8 cellular contexts compared by ENCODE assay signal in the genomic region with DNA sequence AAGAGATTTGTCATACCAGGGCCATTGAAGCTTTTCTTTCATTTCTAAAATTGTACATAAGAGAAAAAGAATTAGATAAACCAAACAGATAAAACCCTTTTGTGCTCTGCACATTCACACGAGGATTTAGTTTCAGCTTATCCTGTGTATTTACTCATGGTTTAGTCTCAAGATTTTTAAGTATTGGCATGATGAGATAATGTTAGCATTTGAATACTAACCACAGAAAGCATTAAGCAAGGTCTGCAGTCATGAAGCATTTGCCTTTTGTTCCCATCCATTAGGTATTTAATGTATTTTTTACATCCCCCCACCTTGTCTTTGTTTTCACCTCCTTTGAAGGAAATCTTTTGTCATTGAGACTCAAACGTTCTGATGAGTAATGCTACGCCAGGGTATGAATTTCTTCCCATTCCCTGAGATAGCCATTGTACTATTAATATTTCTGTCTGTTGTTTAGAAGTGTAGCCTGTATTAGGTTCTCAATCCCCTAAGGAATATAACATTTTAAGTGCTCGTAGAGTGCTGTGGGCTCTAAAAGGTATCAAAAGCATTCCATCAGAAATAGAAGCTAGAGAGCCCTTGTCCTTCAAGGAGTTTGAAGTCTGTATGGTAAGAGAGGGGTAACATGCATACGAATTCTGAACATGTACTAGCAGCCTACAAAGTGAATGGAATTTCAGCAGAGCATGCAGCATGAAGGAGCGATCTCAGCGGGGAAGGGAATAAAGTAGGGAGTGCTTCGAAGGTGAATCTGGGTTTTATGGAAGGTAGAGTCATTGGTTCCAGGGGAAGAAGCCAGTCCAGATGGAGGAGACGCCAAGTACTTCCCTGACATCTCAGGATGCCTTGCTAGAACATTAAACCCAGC. TPM values are rescaled to one million over a fixed set of nuclear protein-coding genes. Genes with fewer than 3 reads are reported as not detected.
DNase-seq lines count a peak whose midpoint lies in the region; ATAC-seq, FAIRE-seq and TF ChIP-seq lines count a peak whose summit lies in the region.
"Had no signal": no experiment of that assay in that cellular context is flagged by ENCODE, and none has a peak within 500 bp of the region (broad histone marks: within the 10 kb centered on the region; RNA-seq: fewer than 3 reads in every experiment).

No MANE protein-coding gene starts in this region.

- no peaks in the 10 kb centered on the region for H3K9me2 ChIP-seq in MM.1S (replicated peaks; ENCODE audit: insufficient read depth, low read length)

- no peak for ATAC-seq in GM18858 (IDR thresholded peaks at IDR 0.05; ENCODE audit: unreplicated experiment)
- ATAC-seq: naive thymus-derived CD8-positive, alpha-beta T cell had no signal

- H3K36me3 ChIP-seq in parathyroid adenoma (ENCODE audit: control insufficient read depth, insufficient read depth, low read length) (no peaks in the 10 kb centered on the region), MM.1S (replicated peaks; ENCODE audit: insufficient read depth, low read length) (no peaks in the 10 kb centered on the region)

- H4K20me1 ChIP-seq in MM.1S (ENCODE audit: insufficient read depth, low read length) = no peaks in the 10 kb centered on the region

- H3K4me1 ChIP-seq in parathyroid adenoma (peaks cover 30% of the 10 kb centered on the region), MM.1S (ENCODE audit: low read length) (no peaks in the 10 kb centered on the region)

- no peak for TF ChIP-seq CTCF in coronary artery (IDR thresholded peaks at IDR 0.05)
- no peak for TF ChIP-seq CTCF in parathyroid adenoma (IDR thresholded peaks at IDR 0.05)
- TF ChIP-seq CTCF in MM.1S (IDR thresholded peaks at IDR 0.05; ENCODE audit: low read length) = no peak

- no peaks in the 10 kb centered on the region for H3K9me3 ChIP-seq in parathyroid adenoma (ENCODE audit: control insufficient read depth, low read length)
- H3K9me3 ChIP-seq in MM.1S (replicated peaks; ENCODE audit: insufficient read depth, low read length) = no peaks in the 10 kb centered on the region

- peak; percentile 24 for FAIRE-seq in GM12892 (lab: Jason Lieb, UNC)

- H3K79me2 ChIP-seq in parathyroid adenoma = peaks cover 31% of the 10 kb centered on the region
- H3K79me2 ChIP-seq in MM.1S (ENCODE audit: low read length) = no peaks in the 10 kb centered on the region

- no peaks in the 10 kb centered on the region for H3F3A ChIP-seq in MM.1S (ENCODE audit: insufficient read depth, low read length)

- H3K27ac ChIP-seq in coronary artery (peak overlapping the region; percentile 20 to 51), parathyroid adenoma (peak overlapping the region; percentile 70), MM.1S (ENCODE audit: low read length) (no peak overlapping the region)

- no peaks in the 10 kb centered on the region for H3K27me3 ChIP-seq in parathyroid adenoma (ENCODE audit: control insufficient read depth, insufficient read depth, low read length)
- H3K27me3 ChIP-seq in MM.1S (replicated peaks; ENCODE audit: insufficient read depth, low read length) = no peaks in the 10 kb centered on the region

- H2AFZ ChIP-seq in parathyroid adenoma (peak overlapping the region; percentile 30), MM.1S (ENCODE audit: low read length) (no peak overlapping the region)

- H3K9ac ChIP-seq in parathyroid adenoma (no peak overlapping the region), MM.1S (ENCODE audit: low read length) (no peak overlapping the region)

- TF ChIP-seq POLR2A in GM12892 (IDR thresholded peaks at IDR 0.05; ENCODE audit: low read depth, low read length) = no peak

- H3K4me2 ChIP-seq in parathyroid adenoma (ENCODE audit: low read length) (no peak overlapping the region), MM.1S (ENCODE audit: low read depth, low read length) (no peak overlapping the region)

- H3K4me3 ChIP-seq in coronary artery (no peak overlapping the region), parathyroid adenoma (ENCODE audit: low read depth, low read length) (no peak overlapping the region), MM.1S (ENCODE audit: low read length) (no peak overlapping the region)

- DNase-seq in GM12892 (ENCODE audit: insufficient read length) = no peak
- peak; percentile 22 for DNase-seq in NCI-H2029 treated with DMSO at 0.1 percent for 48 hours (lab: John Stamatoyannopoulos, UW)
- no peak for DNase-seq in coronary artery (ENCODE audit: low spot score)
- no peak for DNase-seq in DMS153 (lab: John Stamatoyannopoulos, UW)
- no peak for DNase-seq in MM.1S
- DNase-seq: naive thymus-derived CD8-positive, alpha-beta T cell had no signal

RNA-seq across cellular contexts. Expression of a gene that starts 22.3 kb away (rescaled TPM):
- 7.8 TPM for polyA plus RNA-seq in GM12892 (2012; ENCODE audit: missing spikeins)
